ENCODE assay signal across 17 cellular contexts in the genomic region with DNA sequence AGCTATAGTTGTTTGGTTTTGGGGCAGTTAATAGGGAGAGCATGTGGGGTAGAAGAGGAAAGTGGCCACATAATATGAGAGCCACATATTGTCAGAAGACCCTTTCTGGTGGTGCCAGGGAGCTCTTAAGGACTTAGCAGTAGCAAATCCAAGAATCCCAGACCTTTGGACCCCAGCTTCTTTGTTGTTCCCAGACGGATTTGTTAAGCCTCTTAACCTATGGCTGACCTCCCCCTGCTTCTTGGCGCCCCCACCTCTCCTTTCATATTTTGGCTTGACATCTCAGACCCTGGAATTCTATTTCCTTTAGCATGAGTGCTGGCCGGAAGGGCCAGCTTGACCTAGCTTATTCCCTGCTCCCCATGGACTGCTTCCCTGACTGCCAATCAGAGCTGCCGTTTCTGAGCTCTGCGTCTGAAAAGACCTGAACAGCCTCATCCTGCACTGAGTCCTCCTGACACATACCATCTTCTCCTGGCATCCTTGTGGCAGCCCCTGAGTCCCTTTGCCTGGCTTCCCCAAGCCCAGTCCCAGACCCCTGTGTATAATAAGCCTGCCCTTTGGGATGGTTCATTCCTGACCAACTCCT.
"Had no signal": no experiment of that assay in that cellular context is flagged by ENCODE, and none has a peak within 500 bp of the region (broad histone marks: within the 10 kb centered on the region; RNA-seq: fewer than 3 reads in every experiment).

No MANE protein-coding gene starts in this region.

- H3K27me3 Mint-ChIP-seq: dendritic cell treated with granulocyte-macrophage colony-stimulating factor and Interleukin-4, amounts not matched to agents 40 ng/mL and 50 ng/mL, for 4 days; T-helper 17 cell had no signal

- H3K4me3 ChIP-seq: gastroesophageal sphincter, left lung had no signal

- H3K4me1 ChIP-seq: gastroesophageal sphincter had no signal

- H3K36me3 Mint-ChIP-seq: natural killer cell treated with Interleukin-12 subunit alpha and Interleukin-12 subunit beta and Interleukin-15 and Interleukin-18, amount 100 ng/mL, for 72 hours; WTC11 had no signal

- H3K36me3 ChIP-seq: gastroesophageal sphincter, left lung had no signal

- H3K27ac ChIP-seq: gastroesophageal sphincter, left lung had no signal

- H3K9me3 Mint-ChIP-seq: activated naive CD8-positive, alpha-beta T cell treated with anti-CD3 and anti-CD28 coated beads, Interleukin-2, amount 10 ng/mL, durations not matched to agents 7 days and 5 days; activated T-cell treated with anti-CD3 and anti-CD28 coated beads, Interleukin-2, amount 50 U/mL, for 72 hours; dendritic cell treated with granulocyte-macrophage colony-stimulating factor and Interleukin-4, amounts not matched to agents 40 ng/mL and 50 ng/mL, for 4 days; natural killer cell treated with Interleukin-12 subunit alpha and Interleukin-12 subunit beta and Interleukin-15 and Interleukin-18, amount 100 ng/mL, for 72 hours; WTC11 had no signal

- H3K4me3 Mint-ChIP-seq: activated naive CD8-positive, alpha-beta T cell treated with anti-CD3 and anti-CD28 coated beads, Interleukin-2, amount 10 ng/mL, durations not matched to agents 7 days and 5 days; dendritic cell treated with granulocyte-macrophage colony-stimulating factor and Interleukin-4, amounts not matched to agents 40 ng/mL and 50 ng/mL, for 4 days; natural killer cell treated with Interleukin-12 subunit alpha and Interleukin-12 subunit beta and Interleukin-15 and Interleukin-18, amount 100 ng/mL, for 72 hours; WTC11 had no signal

- ATAC-seq: activated T-cell treated with anti-CD3 and anti-CD28 coated beads, Interleukin-2, amount 50 U/mL, for 72 hours; gastroesophageal sphincter; left lung; T-helper 17 cell had no signal

- H3K27me3 ChIP-seq: gastroesophageal sphincter, left lung had no signal

- H3K9me3 ChIP-seq: gastroesophageal sphincter, left lung had no signal

- H3K27ac Mint-ChIP-seq: progenitor cell of endocrine pancreas, WTC11 had no signal

- DNase-seq: activated CD4-positive, alpha-beta T cell treated with anti-CD3 and anti-CD28 coated beads for 4 hours; activated CD8-positive, alpha-beta memory T cell treated with anti-CD3 and anti-CD28 coated beads, Interleukin-2, amount 50 U/mL, for 48 hours; activated naive CD8-positive, alpha-beta T cell treated with anti-CD3 and anti-CD28 coated beads, Interleukin-2, amount 10 ng/mL, durations not matched to agents 7 days and 5 days; activated T-cell treated with anti-CD3 and anti-CD28 coated beads, Interleukin-2, amount 50 U/mL, for 72 hours; anterior cingulate cortex; cerebellar nuclear complex; erythroblast; islet precursor cell; left lung; mesenchymal stem cell; stimulated activated CD4-positive, alpha-beta T cell treated with anti-CD3 and anti-CD28 coated beads, Interleukin-1b, Interleukin-23, amount 100 ng/mL, for 48 hours; T-helper 17 cell had no signal
